1 cellular context compared by ENCODE assay signal in the genomic region with DNA sequence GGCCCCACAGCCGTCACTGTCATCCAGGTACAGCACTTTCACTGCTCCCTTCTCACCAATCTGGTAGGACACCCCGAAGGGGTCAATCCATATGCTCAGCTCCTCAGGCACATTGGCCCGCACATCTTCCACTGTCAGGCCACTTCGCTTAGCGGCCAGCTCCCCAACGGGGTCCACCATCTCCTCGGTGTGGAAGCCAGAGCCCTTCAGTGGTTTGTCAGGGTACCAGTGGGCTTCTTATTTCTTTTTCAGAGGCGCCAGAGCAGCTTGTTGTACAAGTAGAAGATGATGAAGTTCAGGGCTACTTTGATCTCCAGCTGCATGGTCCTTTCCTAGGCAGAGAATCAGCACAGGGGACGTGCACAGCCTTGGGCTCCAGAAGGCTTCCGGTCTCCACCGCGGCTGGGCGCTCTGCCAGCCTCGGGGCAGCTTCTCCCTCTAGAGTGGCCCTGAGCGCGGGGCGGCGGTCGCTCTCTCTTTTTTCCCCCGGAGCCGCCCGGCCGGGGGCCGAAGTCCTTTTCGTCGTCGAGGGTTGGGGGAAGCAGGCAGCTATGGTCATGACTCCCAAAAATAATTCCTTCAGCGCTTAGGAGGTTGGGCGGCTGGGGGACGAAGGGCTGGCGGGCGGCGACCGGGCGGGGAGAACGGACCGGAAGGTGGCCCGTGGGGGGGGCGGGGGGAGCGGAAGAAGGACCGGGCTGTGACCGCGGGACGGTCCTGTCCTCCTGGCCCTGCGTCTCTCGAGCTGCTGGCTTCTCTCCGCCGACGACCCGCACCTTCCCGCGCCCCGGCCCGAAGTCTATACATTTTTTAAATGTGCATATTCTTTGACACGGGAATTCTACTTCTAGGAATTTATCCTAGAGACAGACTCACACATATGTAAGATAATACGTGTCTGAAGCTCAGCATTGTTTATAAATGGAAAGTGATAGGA.
TF ChIP-seq lines count a peak whose summit lies in the region.

No MANE protein-coding gene starts in this region.

TF ChIP-seq in K562, 482 proteins besides CTCF, POLR2A, EP300 and RAD21 (continues in another document):
- TF ChIP-seq PTTG1 (tag; IDR thresholded peaks at IDR 0.05; ENCODE audit: low read depth) (no peak), TAF7 (tag; IDR thresholded peaks at IDR 0.05) (peak; percentile 71; the same call in 1 of the 2 replicates), IRF2 (CRISPR knock-in tag; IDR thresholded peaks at IDR 0.05) (no peak), HNRNPK (IDR thresholded peaks at IDR 0.05; ENCODE audit: low read depth, low read length, poor library complexity, severe bottlenecking) (no peak), FOXA3 (CRISPR knock-in tag; conservative IDR thresholded peaks at IDR 0.05 in 1 of 2, IDR thresholded peaks at IDR 0.05 in 1 of 2) (peak in 1 of 2 experiments; percentile 51; a peak in 1 of 4 replicates), RBBP5 (IDR thresholded peaks at IDR 0.05; ENCODE audit: borderline replicate concordance, insufficient read depth, low read length, poor library complexity, severe bottlenecking) (peak; percentile 61), SOX6 (IDR thresholded peaks at IDR 0.05) (0 out of 2 replicates have a peak, but pooled peaks have one; percentile 47), CXXC5 (CRISPR knock-in tag; IDR thresholded peaks at IDR 0.05) (peak; percentile 90), GTF2E2 (tag; IDR thresholded peaks at IDR 0.05) (peak; percentile 95), RFX1 (IDR thresholded peaks at IDR 0.05) (no peak), RHOXF2B (CRISPR knock-in tag; conservative IDR thresholded peaks at IDR 0.05) (peak; percentile 41; the same call in 1 of the 2 replicates), TARDBP (IDR thresholded peaks at IDR 0.05) (0 out of 2 replicates have a peak, but pooled peaks have one; percentile 7), GATAD2B (IDR thresholded peaks at IDR 0.05; ENCODE audit: borderline replicate concordance) (peak; percentile 86), TAF9B (IDR thresholded peaks at IDR 0.05; ENCODE audit: partially characterized antibody) (peak; percentile 79), ZBTB8A (IDR thresholded peaks at IDR 0.05; ENCODE audit: partially characterized antibody) (no peak), CHD1 (IDR thresholded peaks at IDR 0.05; ENCODE audit: low read length) (peak; percentile 28), ZNF24 (IDR thresholded peaks at IDR 0.05) (no peak), CHD4 (IDR thresholded peaks at IDR 0.05; ENCODE audit: insufficient read depth, insufficient replicate concordance, low read depth, low read length, poor library complexity, severe bottlenecking) (no peak), ZNF444 (CRISPR knock-in tag; IDR thresholded peaks at IDR 0.05) (no peak), RBM15 (IDR thresholded peaks at IDR 0.05; ENCODE audit: insufficient read depth, low read length) (no peak), TBP (optimal IDR thresholded peaks at IDR 0.05; ENCODE audit: low read depth, low read length) (peak; percentile 35), RBM25 (IDR thresholded peaks at IDR 0.05; ENCODE audit: low read depth, low read length, severe bottlenecking) (no peak), ATF1 (CRISPR knock-in tag; IDR thresholded peaks at IDR 0.05) (no peak), ATF1 (tag; IDR thresholded peaks at IDR 0.05) (peak; percentile 32; the same call in 1 of the 2 replicates), CTBP1 (IDR thresholded peaks at IDR 0.05; ENCODE audit: borderline replicate concordance) (0 out of 2 replicates have a peak, but pooled peaks have one; percentile 42), ZNF76 (CRISPR knock-in tag; IDR thresholded peaks at IDR 0.05; ENCODE audit: borderline replicate concordance) (no peak), ZC3H8 (IDR thresholded peaks at IDR 0.05) (no peak), ZKSCAN8 (CRISPR knock-in tag; IDR thresholded peaks at IDR 0.05) (no peak), U2AF1 (optimal IDR thresholded peaks at IDR 0.05; ENCODE audit: low read depth, low read length) (no peak), ZKSCAN1 (IDR thresholded peaks at IDR 0.05; ENCODE audit: low read depth, low read length) (no peak), PML (IDR thresholded peaks at IDR 0.05; ENCODE audit: low read length) (peak; percentile 75; the same call in 1 of the 2 replicates), SLC30A9 (CRISPR knock-in tag; IDR thresholded peaks at IDR 0.05) (no peak), ZNF12 (CRISPR knock-in tag; IDR thresholded peaks at IDR 0.05) (no peak; the same call in 1 of the 2 replicates)
- TF ChIP-seq, protein P1, sequence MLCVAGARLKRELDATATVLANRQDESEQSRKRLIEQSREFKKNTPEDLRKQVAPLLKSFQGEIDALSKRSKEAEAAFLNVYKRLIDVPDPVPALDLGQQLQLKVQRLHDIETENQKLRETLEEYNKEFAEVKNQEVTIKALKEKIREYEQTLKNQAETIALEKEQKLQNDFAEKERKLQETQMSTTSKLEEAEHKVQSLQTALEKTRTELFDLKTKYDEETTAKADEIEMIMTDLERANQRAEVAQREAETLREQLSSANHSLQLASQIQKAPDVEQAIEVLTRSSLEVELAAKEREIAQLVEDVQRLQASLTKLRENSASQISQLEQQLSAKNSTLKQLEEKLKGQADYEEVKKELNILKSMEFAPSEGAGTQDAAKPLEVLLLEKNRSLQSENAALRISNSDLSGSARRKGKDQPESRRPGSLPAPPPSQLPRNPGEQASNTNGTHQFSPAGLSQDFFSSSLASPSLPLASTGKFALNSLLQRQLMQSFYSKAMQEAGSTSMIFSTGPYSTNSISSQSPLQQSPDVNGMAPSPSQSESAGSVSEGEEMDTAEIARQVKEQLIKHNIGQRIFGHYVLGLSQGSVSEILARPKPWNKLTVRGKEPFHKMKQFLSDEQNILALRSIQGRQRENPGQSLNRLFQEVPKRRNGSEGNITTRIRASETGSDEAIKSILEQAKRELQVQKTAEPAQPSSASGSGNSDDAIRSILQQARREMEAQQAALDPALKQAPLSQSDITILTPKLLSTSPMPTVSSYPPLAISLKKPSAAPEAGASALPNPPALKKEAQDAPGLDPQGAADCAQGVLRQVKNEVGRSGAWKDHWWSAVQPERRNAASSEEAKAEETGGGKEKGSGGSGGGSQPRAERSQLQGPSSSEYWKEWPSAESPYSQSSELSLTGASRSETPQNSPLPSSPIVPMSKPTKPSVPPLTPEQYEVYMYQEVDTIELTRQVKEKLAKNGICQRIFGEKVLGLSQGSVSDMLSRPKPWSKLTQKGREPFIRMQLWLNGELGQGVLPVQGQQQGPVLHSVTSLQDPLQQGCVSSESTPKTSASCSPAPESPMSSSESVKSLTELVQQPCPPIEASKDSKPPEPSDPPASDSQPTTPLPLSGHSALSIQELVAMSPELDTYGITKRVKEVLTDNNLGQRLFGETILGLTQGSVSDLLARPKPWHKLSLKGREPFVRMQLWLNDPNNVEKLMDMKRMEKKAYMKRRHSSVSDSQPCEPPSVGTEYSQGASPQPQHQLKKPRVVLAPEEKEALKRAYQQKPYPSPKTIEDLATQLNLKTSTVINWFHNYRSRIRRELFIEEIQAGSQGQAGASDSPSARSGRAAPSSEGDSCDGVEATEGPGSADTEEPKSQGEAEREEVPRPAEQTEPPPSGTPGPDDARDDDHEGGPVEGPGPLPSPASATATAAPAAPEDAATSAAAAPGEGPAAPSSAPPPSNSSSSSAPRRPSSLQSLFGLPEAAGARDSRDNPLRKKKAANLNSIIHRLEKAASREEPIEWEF (CRISPR knock-in tag; IDR thresholded peaks at IDR 0.05): 0 out of 2 replicates have a peak, but pooled peaks have one; percentile 38
- TF ChIP-seq, protein P2, sequence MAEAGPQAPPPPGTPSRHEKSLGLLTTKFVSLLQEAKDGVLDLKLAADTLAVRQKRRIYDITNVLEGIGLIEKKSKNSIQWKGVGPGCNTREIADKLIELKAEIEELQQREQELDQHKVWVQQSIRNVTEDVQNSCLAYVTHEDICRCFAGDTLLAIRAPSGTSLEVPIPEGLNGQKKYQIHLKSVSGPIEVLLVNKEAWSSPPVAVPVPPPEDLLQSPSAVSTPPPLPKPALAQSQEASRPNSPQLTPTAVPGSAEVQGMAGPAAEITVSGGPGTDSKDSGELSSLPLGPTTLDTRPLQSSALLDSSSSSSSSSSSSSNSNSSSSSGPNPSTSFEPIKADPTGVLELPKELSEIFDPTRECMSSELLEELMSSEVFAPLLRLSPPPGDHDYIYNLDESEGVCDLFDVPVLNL (CRISPR knock-in tag; IDR thresholded peaks at IDR 0.05; ENCODE audit: low read depth): no peak
- TF ChIP-seq, protein P3, sequence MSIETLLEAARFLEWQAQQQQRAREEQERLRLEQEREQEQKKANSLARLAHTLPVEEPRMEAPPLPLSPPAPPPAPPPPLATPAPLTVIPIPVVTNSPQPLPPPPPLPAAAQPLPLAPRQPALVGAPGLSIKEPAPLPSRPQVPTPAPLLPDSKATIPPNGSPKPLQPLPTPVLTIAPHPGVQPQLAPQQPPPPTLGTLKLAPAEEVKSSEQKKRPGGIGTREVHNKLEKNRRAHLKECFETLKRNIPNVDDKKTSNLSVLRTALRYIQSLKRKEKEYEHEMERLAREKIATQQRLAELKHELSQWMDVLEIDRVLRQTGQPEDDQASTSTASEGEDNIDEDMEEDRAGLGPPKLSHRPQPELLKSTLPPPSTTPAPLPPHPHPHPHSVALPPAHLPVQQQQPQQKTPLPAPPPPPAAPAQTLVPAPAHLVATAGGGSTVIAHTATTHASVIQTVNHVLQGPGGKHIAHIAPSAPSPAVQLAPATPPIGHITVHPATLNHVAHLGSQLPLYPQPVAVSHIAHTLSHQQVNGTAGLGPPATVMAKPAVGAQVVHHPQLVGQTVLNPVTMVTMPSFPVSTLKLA (conservative IDR thresholded peaks at IDR 0.05): peak; percentile 50 to 74; a peak in 2 of 4 replicates
- TF ChIP-seq, protein P4, sequence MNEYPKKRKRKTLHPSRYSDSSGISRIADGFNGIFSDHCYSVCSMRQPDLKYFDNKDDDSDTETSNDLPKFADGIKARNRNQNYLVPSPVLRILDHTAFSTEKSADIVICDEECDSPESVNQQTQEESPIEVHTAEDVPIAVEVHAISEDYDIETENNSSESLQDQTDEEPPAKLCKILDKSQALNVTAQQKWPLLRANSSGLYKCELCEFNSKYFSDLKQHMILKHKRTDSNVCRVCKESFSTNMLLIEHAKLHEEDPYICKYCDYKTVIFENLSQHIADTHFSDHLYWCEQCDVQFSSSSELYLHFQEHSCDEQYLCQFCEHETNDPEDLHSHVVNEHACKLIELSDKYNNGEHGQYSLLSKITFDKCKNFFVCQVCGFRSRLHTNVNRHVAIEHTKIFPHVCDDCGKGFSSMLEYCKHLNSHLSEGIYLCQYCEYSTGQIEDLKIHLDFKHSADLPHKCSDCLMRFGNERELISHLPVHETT (CRISPR knock-in tag; conservative IDR thresholded peaks at IDR 0.05 in 1 of 2, IDR thresholded peaks at IDR 0.05 in 1 of 2): peak in 1 of 2 experiments; percentile 82; a peak in 1 of 4 replicates
- TF ChIP-seq, protein P5, sequence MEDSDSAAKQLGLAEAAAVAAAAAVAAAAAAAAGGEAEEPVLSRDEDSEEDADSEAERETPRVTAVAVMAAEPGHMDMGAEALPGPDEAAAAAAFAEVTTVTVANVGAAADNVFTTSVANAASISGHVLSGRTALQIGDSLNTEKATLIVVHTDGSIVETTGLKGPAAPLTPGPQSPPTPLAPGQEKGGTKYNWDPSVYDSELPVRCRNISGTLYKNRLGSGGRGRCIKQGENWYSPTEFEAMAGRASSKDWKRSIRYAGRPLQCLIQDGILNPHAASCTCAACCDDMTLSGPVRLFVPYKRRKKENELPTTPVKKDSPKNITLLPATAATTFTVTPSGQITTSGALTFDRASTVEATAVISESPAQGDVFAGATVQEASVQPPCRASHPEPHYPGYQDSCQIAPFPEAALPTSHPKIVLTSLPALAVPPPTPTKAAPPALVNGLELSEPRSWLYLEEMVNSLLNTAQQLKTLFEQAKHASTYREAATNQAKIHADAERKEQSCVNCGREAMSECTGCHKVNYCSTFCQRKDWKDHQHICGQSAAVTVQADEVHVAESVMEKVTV (CRISPR knock-in tag; IDR thresholded peaks at IDR 0.05): no peak
- TF ChIP-seq, protein P6, sequence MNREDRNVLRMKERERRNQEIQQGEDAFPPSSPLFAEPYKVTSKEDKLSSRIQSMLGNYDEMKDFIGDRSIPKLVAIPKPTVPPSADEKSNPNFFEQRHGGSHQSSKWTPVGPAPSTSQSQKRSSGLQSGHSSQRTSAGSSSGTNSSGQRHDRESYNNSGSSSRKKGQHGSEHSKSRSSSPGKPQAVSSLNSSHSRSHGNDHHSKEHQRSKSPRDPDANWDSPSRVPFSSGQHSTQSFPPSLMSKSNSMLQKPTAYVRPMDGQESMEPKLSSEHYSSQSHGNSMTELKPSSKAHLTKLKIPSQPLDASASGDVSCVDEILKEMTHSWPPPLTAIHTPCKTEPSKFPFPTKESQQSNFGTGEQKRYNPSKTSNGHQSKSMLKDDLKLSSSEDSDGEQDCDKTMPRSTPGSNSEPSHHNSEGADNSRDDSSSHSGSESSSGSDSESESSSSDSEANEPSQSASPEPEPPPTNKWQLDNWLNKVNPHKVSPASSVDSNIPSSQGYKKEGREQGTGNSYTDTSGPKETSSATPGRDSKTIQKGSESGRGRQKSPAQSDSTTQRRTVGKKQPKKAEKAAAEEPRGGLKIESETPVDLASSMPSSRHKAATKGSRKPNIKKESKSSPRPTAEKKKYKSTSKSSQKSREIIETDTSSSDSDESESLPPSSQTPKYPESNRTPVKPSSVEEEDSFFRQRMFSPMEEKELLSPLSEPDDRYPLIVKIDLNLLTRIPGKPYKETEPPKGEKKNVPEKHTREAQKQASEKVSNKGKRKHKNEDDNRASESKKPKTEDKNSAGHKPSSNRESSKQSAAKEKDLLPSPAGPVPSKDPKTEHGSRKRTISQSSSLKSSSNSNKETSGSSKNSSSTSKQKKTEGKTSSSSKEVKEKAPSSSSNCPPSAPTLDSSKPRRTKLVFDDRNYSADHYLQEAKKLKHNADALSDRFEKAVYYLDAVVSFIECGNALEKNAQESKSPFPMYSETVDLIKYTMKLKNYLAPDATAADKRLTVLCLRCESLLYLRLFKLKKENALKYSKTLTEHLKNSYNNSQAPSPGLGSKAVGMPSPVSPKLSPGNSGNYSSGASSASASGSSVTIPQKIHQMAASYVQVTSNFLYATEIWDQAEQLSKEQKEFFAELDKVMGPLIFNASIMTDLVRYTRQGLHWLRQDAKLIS (CRISPR knock-in tag; IDR thresholded peaks at IDR 0.05): no peak
- TF ChIP-seq, protein P7, sequence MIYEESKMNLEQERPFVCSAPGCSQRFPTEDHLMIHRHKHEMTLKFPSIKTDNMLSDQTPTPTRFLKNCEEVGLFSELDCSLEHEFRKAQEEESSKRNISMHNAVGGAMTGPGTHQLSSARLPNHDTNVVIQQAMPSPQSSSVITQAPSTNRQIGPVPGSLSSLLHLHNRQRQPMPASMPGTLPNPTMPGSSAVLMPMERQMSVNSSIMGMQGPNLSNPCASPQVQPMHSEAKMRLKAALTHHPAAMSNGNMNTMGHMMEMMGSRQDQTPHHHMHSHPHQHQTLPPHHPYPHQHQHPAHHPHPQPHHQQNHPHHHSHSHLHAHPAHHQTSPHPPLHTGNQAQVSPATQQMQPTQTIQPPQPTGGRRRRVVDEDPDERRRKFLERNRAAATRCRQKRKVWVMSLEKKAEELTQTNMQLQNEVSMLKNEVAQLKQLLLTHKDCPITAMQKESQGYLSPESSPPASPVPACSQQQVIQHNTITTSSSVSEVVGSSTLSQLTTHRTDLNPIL (CRISPR knock-in tag; IDR thresholded peaks at IDR 0.05): no peak
- TF ChIP-seq, protein P8, sequence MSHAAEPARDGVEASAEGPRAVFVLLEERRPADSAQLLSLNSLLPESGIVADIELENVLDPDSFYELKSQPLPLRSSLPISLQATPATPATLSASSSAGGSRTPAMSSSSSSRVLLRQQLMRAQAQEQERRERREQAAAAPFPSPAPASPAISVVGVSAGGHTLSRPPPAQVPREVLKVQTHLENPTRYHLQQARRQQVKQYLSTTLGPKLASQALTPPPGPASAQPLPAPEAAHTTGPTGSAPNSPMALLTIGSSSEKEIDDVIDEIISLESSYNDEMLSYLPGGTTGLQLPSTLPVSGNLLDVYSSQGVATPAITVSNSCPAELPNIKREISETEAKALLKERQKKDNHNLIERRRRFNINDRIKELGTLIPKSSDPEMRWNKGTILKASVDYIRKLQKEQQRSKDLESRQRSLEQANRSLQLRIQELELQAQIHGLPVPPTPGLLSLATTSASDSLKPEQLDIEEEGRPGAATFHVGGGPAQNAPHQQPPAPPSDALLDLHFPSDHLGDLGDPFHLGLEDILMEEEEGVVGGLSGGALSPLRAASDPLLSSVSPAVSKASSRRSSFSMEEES (CRISPR knock-in tag; IDR thresholded peaks at IDR 0.05): no peak
